1 cellular context compared by ENCODE assay signal in genomic region chr5:76363385-76364261, GRCh38.
A peak's percentile ranks its signal among the peaks of the same experiment; 100 is the strongest.
TF ChIP-seq lines count a peak whose summit lies in the region.

No MANE protein-coding gene starts in this region.

TF ChIP-seq in K562, 482 proteins besides CTCF, POLR2A, EP300 and RAD21 (continued from another document and continues in another):
- 0 out of 2 replicates have a peak, but pooled peaks have one; percentile 48 for TF ChIP-seq ZBTB2 (IDR thresholded peaks at IDR 0.05)
- TF ChIP-seq, protein P1, sequence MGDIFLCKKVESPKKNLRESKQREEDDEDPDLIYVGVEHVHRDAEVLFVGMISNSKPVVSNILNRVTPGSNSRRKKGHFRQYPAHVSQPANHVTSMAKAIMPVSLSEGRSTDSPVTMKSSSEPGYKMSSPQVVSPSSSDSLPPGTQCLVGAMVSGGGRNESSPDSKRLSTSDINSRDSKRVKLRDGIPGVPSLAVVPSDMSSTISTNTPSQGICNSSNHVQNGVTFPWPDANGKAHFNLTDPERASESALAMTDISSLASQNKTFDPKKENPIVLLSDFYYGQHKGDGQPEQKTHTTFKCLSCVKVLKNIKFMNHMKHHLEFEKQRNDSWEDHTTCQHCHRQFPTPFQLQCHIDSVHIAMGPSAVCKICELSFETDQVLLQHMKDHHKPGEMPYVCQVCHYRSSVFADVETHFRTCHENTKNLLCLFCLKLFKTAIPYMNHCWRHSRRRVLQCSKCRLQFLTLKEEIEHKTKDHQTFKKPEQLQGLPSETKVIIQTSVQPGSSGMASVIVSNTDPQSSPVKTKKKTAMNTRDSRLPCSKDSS (IDR thresholded peaks at IDR 0.05; ENCODE audit: low read depth, partially characterized antibody), result no peak
- TF ChIP-seq, protein P2, sequence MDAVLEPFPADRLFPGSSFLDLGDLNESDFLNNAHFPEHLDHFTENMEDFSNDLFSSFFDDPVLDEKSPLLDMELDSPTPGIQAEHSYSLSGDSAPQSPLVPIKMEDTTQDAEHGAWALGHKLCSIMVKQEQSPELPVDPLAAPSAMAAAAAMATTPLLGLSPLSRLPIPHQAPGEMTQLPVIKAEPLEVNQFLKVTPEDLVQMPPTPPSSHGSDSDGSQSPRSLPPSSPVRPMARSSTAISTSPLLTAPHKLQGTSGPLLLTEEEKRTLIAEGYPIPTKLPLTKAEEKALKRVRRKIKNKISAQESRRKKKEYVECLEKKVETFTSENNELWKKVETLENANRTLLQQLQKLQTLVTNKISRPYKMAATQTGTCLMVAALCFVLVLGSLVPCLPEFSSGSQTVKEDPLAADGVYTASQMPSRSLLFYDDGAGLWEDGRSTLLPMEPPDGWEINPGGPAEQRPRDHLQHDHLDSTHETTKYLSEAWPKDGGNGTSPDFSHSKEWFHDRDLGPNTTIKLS (IDR thresholded peaks at IDR 0.05; ENCODE audit: borderline replicate concordance, low read depth), result 0 out of 2 replicates have a peak, but pooled peaks have one; percentile 35
- TF ChIP-seq SMAD4 (CRISPR knock-in tag; conservative IDR thresholded peaks at IDR 0.05), result peak; percentile 67
- TF ChIP-seq JUND (IDR thresholded peaks at IDR 0.05; ENCODE audit: borderline replicate concordance, low read depth, low read length), result peak; percentile 45; the same call in 1 of the 2 replicates
- peak; percentile 66; the same call in 2 of the 3 replicates for TF ChIP-seq JUND (tag; IDR thresholded peaks at IDR 0.05; ENCODE audit: borderline replicate concordance, low read depth, low read length)
- peak; percentile 34 to 57; a peak in 1 of 4 replicates for TF ChIP-seq BCLAF1 (IDR thresholded peaks at IDR 0.05; ENCODE audit: borderline replicate concordance in 1 of 2, control insufficient read depth in 1 of 2, low read depth in 2 of 2, low read length in 1 of 2)
- TF ChIP-seq C11orf30 (IDR thresholded peaks at IDR 0.05; ENCODE audit: low read depth), result peak; percentile 54
- no peak for TF ChIP-seq RBM34 (IDR thresholded peaks at IDR 0.05; ENCODE audit: borderline replicate concordance, insufficient read depth, low read length)
- TF ChIP-seq EHMT2 (IDR thresholded peaks at IDR 0.05), result 0 out of 2 replicates have a peak, but pooled peaks have one; percentile 51
- TF ChIP-seq YY1 (IDR thresholded peaks at IDR 0.05; ENCODE audit: borderline replicate concordance in 1 of 3, control insufficient read depth in 1 of 3, extremely low read depth in 1 of 3, insufficient read depth in 3 of 3, insufficient read length in 1 of 3, insufficient replicate concordance in 2 of 3, low read depth in 1 of 3, low read length in 2 of 3), result peak in 1 of 3 experiments; percentile 15
- TF ChIP-seq ZNF444 (CRISPR knock-in tag; IDR thresholded peaks at IDR 0.05), result no peak
- TF ChIP-seq, protein P3, sequence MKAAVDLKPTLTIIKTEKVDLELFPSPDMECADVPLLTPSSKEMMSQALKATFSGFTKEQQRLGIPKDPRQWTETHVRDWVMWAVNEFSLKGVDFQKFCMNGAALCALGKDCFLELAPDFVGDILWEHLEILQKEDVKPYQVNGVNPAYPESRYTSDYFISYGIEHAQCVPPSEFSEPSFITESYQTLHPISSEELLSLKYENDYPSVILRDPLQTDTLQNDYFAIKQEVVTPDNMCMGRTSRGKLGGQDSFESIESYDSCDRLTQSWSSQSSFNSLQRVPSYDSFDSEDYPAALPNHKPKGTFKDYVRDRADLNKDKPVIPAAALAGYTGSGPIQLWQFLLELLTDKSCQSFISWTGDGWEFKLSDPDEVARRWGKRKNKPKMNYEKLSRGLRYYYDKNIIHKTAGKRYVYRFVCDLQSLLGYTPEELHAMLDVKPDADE (conservative IDR thresholded peaks at IDR 0.05; ENCODE audit: control insufficient read depth, low read depth, low read length), result 0 out of 2 replicates have a peak, but pooled peaks have one; percentile 32
- TF ChIP-seq, protein P4, sequence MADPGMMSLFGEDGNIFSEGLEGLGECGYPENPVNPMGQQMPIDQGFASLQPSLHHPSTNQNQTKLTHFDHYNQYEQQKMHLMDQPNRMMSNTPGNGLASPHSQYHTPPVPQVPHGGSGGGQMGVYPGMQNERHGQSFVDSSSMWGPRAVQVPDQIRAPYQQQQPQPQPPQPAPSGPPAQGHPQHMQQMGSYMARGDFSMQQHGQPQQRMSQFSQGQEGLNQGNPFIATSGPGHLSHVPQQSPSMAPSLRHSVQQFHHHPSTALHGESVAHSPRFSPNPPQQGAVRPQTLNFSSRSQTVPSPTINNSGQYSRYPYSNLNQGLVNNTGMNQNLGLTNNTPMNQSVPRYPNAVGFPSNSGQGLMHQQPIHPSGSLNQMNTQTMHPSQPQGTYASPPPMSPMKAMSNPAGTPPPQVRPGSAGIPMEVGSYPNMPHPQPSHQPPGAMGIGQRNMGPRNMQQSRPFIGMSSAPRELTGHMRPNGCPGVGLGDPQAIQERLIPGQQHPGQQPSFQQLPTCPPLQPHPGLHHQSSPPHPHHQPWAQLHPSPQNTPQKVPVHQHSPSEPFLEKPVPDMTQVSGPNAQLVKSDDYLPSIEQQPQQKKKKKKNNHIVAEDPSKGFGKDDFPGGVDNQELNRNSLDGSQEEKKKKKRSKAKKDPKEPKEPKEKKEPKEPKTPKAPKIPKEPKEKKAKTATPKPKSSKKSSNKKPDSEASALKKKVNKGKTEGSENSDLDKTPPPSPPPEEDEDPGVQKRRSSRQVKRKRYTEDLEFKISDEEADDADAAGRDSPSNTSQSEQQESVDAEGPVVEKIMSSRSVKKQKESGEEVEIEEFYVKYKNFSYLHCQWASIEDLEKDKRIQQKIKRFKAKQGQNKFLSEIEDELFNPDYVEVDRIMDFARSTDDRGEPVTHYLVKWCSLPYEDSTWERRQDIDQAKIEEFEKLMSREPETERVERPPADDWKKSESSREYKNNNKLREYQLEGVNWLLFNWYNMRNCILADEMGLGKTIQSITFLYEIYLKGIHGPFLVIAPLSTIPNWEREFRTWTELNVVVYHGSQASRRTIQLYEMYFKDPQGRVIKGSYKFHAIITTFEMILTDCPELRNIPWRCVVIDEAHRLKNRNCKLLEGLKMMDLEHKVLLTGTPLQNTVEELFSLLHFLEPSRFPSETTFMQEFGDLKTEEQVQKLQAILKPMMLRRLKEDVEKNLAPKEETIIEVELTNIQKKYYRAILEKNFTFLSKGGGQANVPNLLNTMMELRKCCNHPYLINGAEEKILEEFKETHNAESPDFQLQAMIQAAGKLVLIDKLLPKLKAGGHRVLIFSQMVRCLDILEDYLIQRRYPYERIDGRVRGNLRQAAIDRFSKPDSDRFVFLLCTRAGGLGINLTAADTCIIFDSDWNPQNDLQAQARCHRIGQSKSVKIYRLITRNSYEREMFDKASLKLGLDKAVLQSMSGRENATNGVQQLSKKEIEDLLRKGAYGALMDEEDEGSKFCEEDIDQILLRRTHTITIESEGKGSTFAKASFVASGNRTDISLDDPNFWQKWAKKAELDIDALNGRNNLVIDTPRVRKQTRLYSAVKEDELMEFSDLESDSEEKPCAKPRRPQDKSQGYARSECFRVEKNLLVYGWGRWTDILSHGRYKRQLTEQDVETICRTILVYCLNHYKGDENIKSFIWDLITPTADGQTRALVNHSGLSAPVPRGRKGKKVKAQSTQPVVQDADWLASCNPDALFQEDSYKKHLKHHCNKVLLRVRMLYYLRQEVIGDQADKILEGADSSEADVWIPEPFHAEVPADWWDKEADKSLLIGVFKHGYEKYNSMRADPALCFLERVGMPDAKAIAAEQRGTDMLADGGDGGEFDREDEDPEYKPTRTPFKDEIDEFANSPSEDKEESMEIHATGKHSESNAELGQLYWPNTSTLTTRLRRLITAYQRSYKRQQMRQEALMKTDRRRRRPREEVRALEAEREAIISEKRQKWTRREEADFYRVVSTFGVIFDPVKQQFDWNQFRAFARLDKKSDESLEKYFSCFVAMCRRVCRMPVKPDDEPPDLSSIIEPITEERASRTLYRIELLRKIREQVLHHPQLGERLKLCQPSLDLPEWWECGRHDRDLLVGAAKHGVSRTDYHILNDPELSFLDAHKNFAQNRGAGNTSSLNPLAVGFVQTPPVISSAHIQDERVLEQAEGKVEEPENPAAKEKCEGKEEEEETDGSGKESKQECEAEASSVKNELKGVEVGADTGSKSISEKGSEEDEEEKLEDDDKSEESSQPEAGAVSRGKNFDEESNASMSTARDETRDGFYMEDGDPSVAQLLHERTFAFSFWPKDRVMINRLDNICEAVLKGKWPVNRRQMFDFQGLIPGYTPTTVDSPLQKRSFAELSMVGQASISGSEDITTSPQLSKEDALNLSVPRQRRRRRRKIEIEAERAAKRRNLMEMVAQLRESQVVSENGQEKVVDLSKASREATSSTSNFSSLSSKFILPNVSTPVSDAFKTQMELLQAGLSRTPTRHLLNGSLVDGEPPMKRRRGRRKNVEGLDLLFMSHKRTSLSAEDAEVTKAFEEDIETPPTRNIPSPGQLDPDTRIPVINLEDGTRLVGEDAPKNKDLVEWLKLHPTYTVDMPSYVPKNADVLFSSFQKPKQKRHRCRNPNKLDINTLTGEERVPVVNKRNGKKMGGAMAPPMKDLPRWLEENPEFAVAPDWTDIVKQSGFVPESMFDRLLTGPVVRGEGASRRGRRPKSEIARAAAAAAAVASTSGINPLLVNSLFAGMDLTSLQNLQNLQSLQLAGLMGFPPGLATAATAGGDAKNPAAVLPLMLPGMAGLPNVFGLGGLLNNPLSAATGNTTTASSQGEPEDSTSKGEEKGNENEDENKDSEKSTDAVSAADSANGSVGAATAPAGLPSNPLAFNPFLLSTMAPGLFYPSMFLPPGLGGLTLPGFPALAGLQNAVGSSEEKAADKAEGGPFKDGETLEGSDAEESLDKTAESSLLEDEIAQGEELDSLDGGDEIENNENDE (IDR thresholded peaks at IDR 0.05; ENCODE audit: low read depth, low read length), result no peak
- TF ChIP-seq SOX6 (IDR thresholded peaks at IDR 0.05), result peak; percentile 83
- no peak for TF ChIP-seq SIN3B (IDR thresholded peaks at IDR 0.05; ENCODE audit: low read depth)
- no peak for TF ChIP-seq IRF2 (CRISPR knock-in tag; IDR thresholded peaks at IDR 0.05)
- TF ChIP-seq CREB1 (IDR thresholded peaks at IDR 0.05), result peak; percentile 27; the same call in 1 of the 2 replicates
- TF ChIP-seq CREB1 (CRISPR knock-in tag; IDR thresholded peaks at IDR 0.05), result 0 out of 2 replicates have a peak, but pooled peaks have one; percentile 27
- TF ChIP-seq CCNT2 (IDR thresholded peaks at IDR 0.05; ENCODE audit: borderline replicate concordance, extremely low read depth, insufficient read length, low read depth, low read length), result peak; percentile 75
- no peak for TF ChIP-seq ELF4 (CRISPR knock-in tag; IDR thresholded peaks at IDR 0.05)
- TF ChIP-seq, protein P5, sequence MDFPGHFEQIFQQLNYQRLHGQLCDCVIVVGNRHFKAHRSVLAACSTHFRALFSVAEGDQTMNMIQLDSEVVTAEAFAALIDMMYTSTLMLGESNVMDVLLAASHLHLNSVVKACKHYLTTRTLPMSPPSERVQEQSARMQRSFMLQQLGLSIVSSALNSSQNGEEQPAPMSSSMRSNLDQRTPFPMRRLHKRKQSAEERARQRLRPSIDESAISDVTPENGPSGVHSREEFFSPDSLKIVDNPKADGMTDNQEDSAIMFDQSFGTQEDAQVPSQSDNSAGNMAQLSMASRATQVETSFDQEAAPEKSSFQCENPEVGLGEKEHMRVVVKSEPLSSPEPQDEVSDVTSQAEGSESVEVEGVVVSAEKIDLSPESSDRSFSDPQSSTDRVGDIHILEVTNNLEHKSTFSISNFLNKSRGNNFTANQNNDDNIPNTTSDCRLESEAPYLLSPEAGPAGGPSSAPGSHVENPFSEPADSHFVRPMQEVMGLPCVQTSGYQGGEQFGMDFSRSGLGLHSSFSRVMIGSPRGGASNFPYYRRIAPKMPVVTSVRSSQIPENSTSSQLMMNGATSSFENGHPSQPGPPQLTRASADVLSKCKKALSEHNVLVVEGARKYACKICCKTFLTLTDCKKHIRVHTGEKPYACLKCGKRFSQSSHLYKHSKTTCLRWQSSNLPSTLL (IDR thresholded peaks at IDR 0.05), result no peak
- TF ChIP-seq ZNF41 (CRISPR knock-in tag; conservative IDR thresholded peaks at IDR 0.05), result no peak
- no peak for TF ChIP-seq HMG20B (CRISPR knock-in tag; IDR thresholded peaks at IDR 0.05)
